Comparison of ENCODE assay signal across 8 cellular contexts in the genomic region with DNA sequence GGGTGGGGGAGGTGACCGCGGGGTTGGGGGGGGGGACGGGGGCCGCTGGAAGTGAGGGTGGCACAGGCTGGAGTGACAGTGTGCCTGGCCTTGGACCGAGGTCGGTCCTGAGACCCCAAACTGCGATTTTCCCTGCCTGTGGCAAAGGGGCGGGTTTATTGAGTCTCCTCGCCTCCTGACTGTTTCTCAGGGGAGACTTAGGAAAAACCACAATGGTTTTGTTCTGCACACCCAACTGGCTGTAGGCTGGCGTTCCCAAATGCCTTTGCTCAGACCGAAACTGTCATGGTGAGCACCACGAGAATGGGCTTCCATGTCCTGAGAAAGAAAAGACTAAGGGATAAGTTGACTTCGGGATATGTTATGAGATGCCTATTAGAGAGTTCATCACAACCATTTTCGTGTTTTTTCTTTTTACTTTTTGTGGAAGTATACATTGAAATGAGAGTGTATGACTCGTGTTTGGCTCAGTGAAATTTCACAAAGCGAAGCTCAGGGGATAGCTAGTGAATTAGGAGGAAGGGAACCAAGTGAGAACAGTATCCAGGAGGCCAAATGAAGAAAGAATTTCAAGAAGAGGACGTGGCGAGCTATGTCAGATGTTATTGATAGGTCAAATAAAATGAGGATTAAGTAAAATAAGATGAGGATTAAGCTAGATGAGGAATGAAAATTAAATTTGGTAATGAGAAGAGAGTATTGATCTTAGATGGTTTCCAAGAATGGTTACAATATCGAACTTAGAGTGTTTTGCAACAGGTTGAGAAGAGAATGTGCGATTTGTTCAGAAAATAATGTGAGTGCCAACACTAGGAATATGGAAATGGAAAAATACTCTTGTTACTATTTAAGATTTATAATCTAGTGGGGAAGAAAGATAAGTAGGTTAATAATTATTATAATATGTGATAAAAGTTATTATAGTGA. TPM values are rescaled to one million over a fixed set of nuclear protein-coding genes. Genes with fewer than 3 reads are reported as not detected.
A peak's percentile ranks its signal among the peaks of the same experiment; 100 is the strongest.
DNase-seq lines count a peak whose midpoint lies in the region; ATAC-seq and TF ChIP-seq lines count a peak whose summit lies in the region.

No MANE protein-coding gene starts in this region.

- peaks cover 10% of the 10 kb centered on the region for H3K4me1 ChIP-seq in ectodermal cell (ENCODE audit: control insufficient read depth, insufficient read depth, low read length)

- no peak overlapping the region for H3K27ac ChIP-seq in ectodermal cell (ENCODE audit: insufficient read depth, low read depth, low read length, poor library complexity, severe bottlenecking)

- H3K27me3 ChIP-seq in ectodermal cell (ENCODE audit: control insufficient read depth, insufficient read depth, low read length, poor library complexity, severe bottlenecking) = no peaks in the 10 kb centered on the region

- H3K36me3 Mint-ChIP-seq in activated CD4-positive, alpha-beta T cell treated with anti-CD3 and anti-CD28 coated beads, Interleukin-2, amount 10 ng/mL, durations not matched to agents 7 days and 5 days (ENCODE audit: low read depth) = peaks cover 24% of the 10 kb centered on the region

- H3K4me3 Mint-ChIP-seq in activated CD4-positive, alpha-beta T cell treated with anti-CD3 and anti-CD28 coated beads, Interleukin-2, amount 10 ng/mL, durations not matched to agents 7 days and 5 days = no peak overlapping the region

- H3K9me3 Mint-ChIP-seq in activated CD4-positive, alpha-beta T cell treated with anti-CD3 and anti-CD28 coated beads, Interleukin-2, amount 10 ng/mL, durations not matched to agents 7 days and 5 days = peaks cover 8% of the 10 kb centered on the region

- DNase-seq in activated CD4-positive, alpha-beta T cell treated with anti-CD3 and anti-CD28 coated beads, Interleukin-2, amount 10 ng/mL, durations not matched to agents 7 days and 5 days = no peak
- no peak for DNase-seq in activated CD4-positive, alpha-beta T cell treated with anti-CD3 and anti-CD28 coated beads for 48 hours
- peak; percentile 50 for DNase-seq in NB4 (ENCODE audit: low read depth)
- peak; percentile 43 to 49 for DNase-seq in lung microvascular endothelial cell (ENCODE audit: low read depth in 2 of 2)
- DNase-seq in activated gamma-delta T cell (lab: John Stamatoyannopoulos, UW) = no peak

- H3K27ac Mint-ChIP-seq in activated CD4-positive, alpha-beta T cell treated with anti-CD3 and anti-CD28 coated beads, Interleukin-2, amount 10 ng/mL, durations not matched to agents 7 days and 5 days = peak overlapping the region; percentile 15

- no peak for ATAC-seq in GM21737 (IDR thresholded peaks at IDR 0.05; ENCODE audit: unreplicated experiment)
- ATAC-seq in HG03135 (IDR thresholded peaks at IDR 0.05; ENCODE audit: unreplicated experiment) = no peak

- peaks cover 10% of the 10 kb centered on the region for H3K4me1 Mint-ChIP-seq in activated CD4-positive, alpha-beta T cell treated with anti-CD3 and anti-CD28 coated beads, Interleukin-2, amount 10 ng/mL, durations not matched to agents 7 days and 5 days

- 17 to 18% methylated on average over 20 of the region's 20 CpGs for WGBS in ectodermal cell, 2 experiments

- no peak for TF ChIP-seq POLR2A in NB4 (IDR thresholded peaks at IDR 0.05; ENCODE audit: extremely low read depth, insufficient read length)

- peaks cover 23% of the 10 kb centered on the region for H3K27me3 Mint-ChIP-seq in activated CD4-positive, alpha-beta T cell treated with anti-CD3 and anti-CD28 coated beads, Interleukin-2, amount 10 ng/mL, durations not matched to agents 7 days and 5 days

- POLR2A ChIA-PET in activated CD4-positive, alpha-beta T cell treated with anti-CD3 and anti-CD28 coated beads, Interleukin-2, amount 10 ng/mL, durations not matched to agents 7 days and 5 days (lab: Charles Lee) = no interaction called here

- H3K4me3 ChIP-seq in NB4 (ENCODE audit: low read depth, low read length) (peak overlapping the region; percentile 78), ectodermal cell (ENCODE audit: insufficient read depth, low read depth, low read length) (peak overlapping the region; percentile 81)

- CTCF ChIA-PET in activated CD4-positive, alpha-beta T cell treated with anti-CD3 and anti-CD28 coated beads, Interleukin-2, amount 10 ng/mL, durations not matched to agents 7 days and 5 days (lab: Charles Lee) = interaction anchor here (1.0 to 1.1 kb wide), 2 partner anchors 12 to 210 kb away, joined by 3 read pairs; no protein-coding TSS in a partner anchor

- no peaks in the 10 kb centered on the region for H3K9me3 ChIP-seq in ectodermal cell (ENCODE audit: control insufficient read depth, low read length)

- TF ChIP-seq CTCF in NB4 (IDR thresholded peaks at IDR 0.05; ENCODE audit: low read depth, low read length) = no peak

- H3K36me3 ChIP-seq in ectodermal cell (ENCODE audit: control insufficient read depth, insufficient read depth, low read length) = no peaks in the 10 kb centered on the region

RNA-seq across cellular contexts. Expression of gene NET1, which starts 0.9 kb away (rescaled TPM):
- total RNA-seq in activated CD4-positive, alpha-beta T cell treated with anti-CD3 and anti-CD28 coated beads, Interleukin-2, amount 10 ng/mL, durations not matched to agents 7 days and 5 days = 10 to 100 TPM; 39.1 to 47.7 TPM
- 65.3 TPM for polyA plus RNA-seq in ectodermal cell (2013, experiment 1 of 4)
- polyA plus RNA-seq in ectodermal cell (2013, experiment 2 of 4) = 69.5 TPM
- polyA plus RNA-seq in ectodermal cell (2013, experiment 3 of 4) = 44.4 TPM
- 47.9 TPM for polyA plus RNA-seq in ectodermal cell (2013, experiment 4 of 4)
- total RNA-seq in lung microvascular endothelial cell = 14.3 and 19.4 TPM in 2 replicates

RNA-seq across cellular contexts. Expression of gene TUBAL3, which starts 8.6 kb away (rescaled TPM):
- not detected for total RNA-seq in activated CD4-positive, alpha-beta T cell treated with anti-CD3 and anti-CD28 coated beads, Interleukin-2, amount 10 ng/mL, durations not matched to agents 7 days and 5 days
- polyA plus RNA-seq in ectodermal cell (2013, experiment 1 of 4) = not detected
- polyA plus RNA-seq in ectodermal cell (2013, experiment 2 of 4) = not detected
- not detected for polyA plus RNA-seq in ectodermal cell (2013, experiment 3 of 4)
- not detected for polyA plus RNA-seq in ectodermal cell (2013, experiment 4 of 4)
- under 0.01 TPM in 1 of 2 replicates, not detected in the other for total RNA-seq in lung microvascular endothelial cell

RNA-seq across cellular contexts. Expression of gene UCN3, which starts 48.5 kb away (rescaled TPM):
- total RNA-seq in activated CD4-positive, alpha-beta T cell treated with anti-CD3 and anti-CD28 coated beads, Interleukin-2, amount 10 ng/mL, durations not matched to agents 7 days and 5 days = not detected
- not detected for polyA plus RNA-seq in ectodermal cell (2013, experiment 1 of 4)
- not detected for polyA plus RNA-seq in ectodermal cell (2013, experiment 2 of 4)
- not detected for polyA plus RNA-seq in ectodermal cell (2013, experiment 3 of 4)
- not detected for polyA plus RNA-seq in ectodermal cell (2013, experiment 4 of 4)
- not detected in 2 replicates for total RNA-seq in lung microvascular endothelial cell

Comparison
In these comparisons a context has a peak if more than half of its experiments do, and no peak if none do; other contexts are left out.
1. DNase-seq: peak in NB4 (single experiment) and lung microvascular endothelial cell (2 of 2); none in activated CD4-positive, alpha-beta T cell treated with anti-CD3 and anti-CD28 coated beads, Interleukin-2, amount 10 ng/mL, durations not matched to agents 7 days and 5 days (single experiment), activated CD4-positive, alpha-beta T cell treated with anti-CD3 and anti-CD28 coated beads for 48 hours (single experiment) and activated gamma-delta T cell (single experiment).